Comparison of ENCODE assay signal across 8 cellular contexts in the genomic region with DNA sequence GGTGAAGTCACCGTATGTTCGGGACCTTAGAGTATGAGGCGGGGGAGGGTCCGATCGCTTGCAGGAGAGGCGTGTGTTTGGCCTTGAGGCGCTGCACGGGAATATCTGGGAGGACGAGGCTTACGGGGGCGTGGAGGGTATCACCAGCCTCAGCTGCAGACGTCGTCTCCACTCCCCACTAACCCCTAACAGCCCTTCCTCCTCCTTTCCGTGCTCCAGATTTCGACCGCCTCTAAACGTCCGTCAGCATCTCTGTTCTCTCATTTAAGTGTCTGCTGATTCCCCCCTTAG. TPM values are rescaled to one million over a fixed set of nuclear protein-coding genes. Genes with fewer than 3 reads are reported as not detected.
DNase-seq lines count a peak whose midpoint lies in the region; ATAC-seq lines count a peak whose summit lies in the region.

No MANE protein-coding gene starts in this region.

- peak overlapping the region; percentile 87 to 88 for H3K4me3 Mint-ChIP-seq in effector memory CD8-positive, alpha-beta T cell
- peak overlapping the region; percentile 88 to 96 (median 92) for H3K4me3 Mint-ChIP-seq in naive B cell

- peak overlapping the region; percentile 87 to 90 for H3K27ac Mint-ChIP-seq in effector memory CD8-positive, alpha-beta T cell
- peak overlapping the region in 5 of 6 donors; percentile 76 to 89 (median 84) for H3K27ac Mint-ChIP-seq in naive B cell

- peaks cover 32% of the 10 kb centered on the region for H3K36me3 Mint-ChIP-seq in effector memory CD8-positive, alpha-beta T cell (ENCODE audit: insufficient read depth)
- peaks cover 0 to 4% of the 10 kb centered on the region in 2 donors for H3K36me3 Mint-ChIP-seq in naive B cell

- DNase-seq in G401 (ENCODE audit: low spot score) (peak; percentile 5), NAMALWA (ENCODE audit: low spot score) (peak; percentile 51), naive B cell (no peak), cerebellum (ENCODE audit: low spot score) (no peak), SHP77 treated with DMSO at 0.1 percent for 48 hours (lab: John Stamatoyannopoulos, UW) (no peak), NCI-H526 treated with DMSO at 0.1 percent for 48 hours (lab: John Stamatoyannopoulos, UW) (no peak)
- DNase-seq in effector memory CD8-positive, alpha-beta T cell: no peak
- no peak for DNase-seq in effector CD4-positive, alpha-beta T cell

- no peak for ATAC-seq in effector memory CD8-positive, alpha-beta T cell (replicated peaks)
- no peak for ATAC-seq in naive B cell (ENCODE audit: low read depth in 2 of 2)

- no peaks in the 10 kb centered on the region for H3K27me3 Mint-ChIP-seq in effector memory CD8-positive, alpha-beta T cell
- no peaks in the 10 kb centered on the region for H3K27me3 Mint-ChIP-seq in naive B cell

- in situ Hi-C loops in G401 (cut with HindIII; ENCODE audit: low sequenced_read_pairs): no loop called here

- peaks cover 17 to 19% of the 10 kb centered on the region in 2 donors for H3K4me1 Mint-ChIP-seq in effector memory CD8-positive, alpha-beta T cell (ENCODE audit: low read depth in 2 of 2)
- peaks cover 10 to 44% (median 42%) of the 10 kb centered on the region in 3 donors for H3K4me1 Mint-ChIP-seq in naive B cell

- H3K9me3 Mint-ChIP-seq in effector memory CD8-positive, alpha-beta T cell: no peaks in the 10 kb centered on the region
- H3K9me3 Mint-ChIP-seq in naive B cell: peaks cover 0 to 2% (median 0%) of the 10 kb centered on the region in 7 donors

RNA-seq across cellular contexts. Expression of a gene that starts 23.5 kb away (rescaled TPM):
- 12.0 and 12.8 TPM in 2 replicates for total RNA-seq in G401 (2014; rRNA removed; shearing (Covaris generic))
- polyA plus RNA-seq in naive B cell (ENCODE audit: low read depth in 6 of 6): 10 to 100 TPM; 12.8 to 30.7 (median 22.9) TPM
- 28.4 TPM for total RNA-seq in cerebellum

RNA-seq across cellular contexts. Expression of a gene that starts 23.6 kb away (rescaled TPM):
- 0.80 and 6.6 TPM in 2 replicates for total RNA-seq in G401 (2014; rRNA removed; shearing (Covaris generic))
- polyA plus RNA-seq in naive B cell (ENCODE audit: low read depth in 6 of 6): under 1 TPM in 1 of 6 donors, not detected in 5; 0.08 TPM
- 0.64 TPM for total RNA-seq in cerebellum

Comparison
In these comparisons a context has a peak if more than half of its experiments do, and no peak if none do; other contexts are left out.
1. DNase-seq: peak in G401 (single experiment) and NAMALWA (single experiment); none in effector memory CD8-positive, alpha-beta T cell (0 of 3), naive B cell (single experiment), cerebellum (single experiment), SHP77 treated with DMSO at 0.1 percent for 48 hours (single experiment), NCI-H526 treated with DMSO at 0.1 percent for 48 hours (single experiment) and effector CD4-positive, alpha-beta T cell (single experiment).